ENCODE assay signal across 8 cellular contexts in the genomic region with DNA sequence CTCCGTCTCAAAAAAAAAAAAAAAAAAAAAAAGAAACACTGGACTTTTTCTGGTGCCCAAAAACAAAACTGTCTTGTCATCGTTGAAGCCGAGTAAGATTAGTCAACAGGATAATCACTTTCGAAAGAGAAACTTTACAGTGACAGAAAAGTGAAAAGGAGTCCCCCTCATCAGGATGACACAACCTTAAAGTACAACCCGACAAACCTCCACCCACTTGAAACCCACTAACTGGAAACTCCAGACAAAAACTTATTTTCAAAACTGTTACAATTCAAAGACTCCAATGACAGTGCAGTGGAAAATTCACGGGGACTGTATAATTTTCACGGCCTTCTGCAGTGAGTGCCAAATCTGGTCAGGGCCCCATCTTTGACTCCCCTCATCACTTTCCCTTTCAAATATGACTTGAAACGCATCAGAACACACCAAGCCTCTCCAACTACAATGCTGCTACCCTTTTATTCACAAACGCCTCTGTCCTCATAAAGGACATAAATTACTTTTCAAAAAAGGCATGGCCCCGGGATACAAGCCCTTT. TPM values are rescaled to one million over a fixed set of nuclear protein-coding genes. Genes with fewer than 3 reads are reported as not detected.
A peak's percentile ranks its signal among the peaks of the same experiment; 100 is the strongest.
DNase-seq lines count a peak whose midpoint lies in the region; ATAC-seq, FAIRE-seq and TF ChIP-seq lines count a peak whose summit lies in the region.

No MANE protein-coding gene starts in this region.

- H3K4me1 ChIP-seq in astrocyte (ENCODE audit: insufficient read depth, low read length): peaks cover 6% of the 10 kb centered on the region
- peaks cover 49% of the 10 kb centered on the region for H3K4me1 ChIP-seq in HepG2 (ENCODE audit: insufficient read depth, low read length)

- DNase-seq in GM18507 (ENCODE audit: extremely low spot score, insufficient read length, low read depth) (peak; percentile 72), astrocyte (ENCODE audit: low read depth) (no peak), HepG2 (ENCODE audit: low spot score) (peak; percentile 43), D721Med (ENCODE audit: insufficient read length, low spot score) (no peak), NCI-H1436 treated with DMSO at 0.1 percent for 48 hours (lab: John Stamatoyannopoulos, UW) (no peak)
- peak; percentile 27 for DNase-seq in stimulated activated CD8-positive, alpha-beta memory T cell treated with anti-CD3 and anti-CD28 coated beads, Interleukin-12 subunit alpha, Interleukin-12 subunit beta, amount 100 ng/mL, for 4 hours (ENCODE audit: low read depth)

- peak overlapping the region; percentile 99 for H3K4me3 Mint-ChIP-seq in astrocyte (ENCODE audit: unreplicated experiment)

- FAIRE-seq in GM18507 (lab: Jason Lieb, UNC): peak; percentile 81
- no peak for FAIRE-seq in astrocyte (lab: Jason Lieb, UNC)
- peak; percentile 21 for FAIRE-seq in HepG2 (lab: Jason Lieb, UNC)
- FAIRE-seq in D721Med (lab: Jason Lieb, UNC): no peak

- no peak for TF ChIP-seq RAD21 in HepG2 (CRISPR knock-in tag; IDR thresholded peaks at IDR 0.05)

- H3K9me3 ChIP-seq in astrocyte (ENCODE audit: insufficient read depth, low read depth, low read length) (no peaks in the 10 kb centered on the region), HepG2 (ENCODE audit: low read length) (no peaks in the 10 kb centered on the region)

- H3K4me2 ChIP-seq in astrocyte (ENCODE audit: low read length): peak overlapping the region; percentile 83
- peak overlapping the region; percentile 69 for H3K4me2 ChIP-seq in HepG2 (ENCODE audit: low read depth, low read length)

- H3K36me3 Mint-ChIP-seq in astrocyte (ENCODE audit: low read depth, unreplicated experiment): peaks cover 4% of the 10 kb centered on the region

- H3K4me1 Mint-ChIP-seq in astrocyte (ENCODE audit: low read depth, unreplicated experiment): peaks cover 23% of the 10 kb centered on the region

- no peaks in the 10 kb centered on the region for H3K27me3 Mint-ChIP-seq in astrocyte (ENCODE audit: low read depth, unreplicated experiment)

- H4K20me1 ChIP-seq in astrocyte (ENCODE audit: insufficient read depth, low read length) (peaks cover 46% of the 10 kb centered on the region), HepG2 (ENCODE audit: insufficient read depth, low read length) (peaks cover 41% of the 10 kb centered on the region)

- peak overlapping the region; percentile 86 for H3K4me3 ChIP-seq in astrocyte (ENCODE audit: insufficient read depth, low read depth, low read length)
- H3K4me3 ChIP-seq in HepG2 (replicated peaks in 1 of 3; ENCODE audit: insufficient read depth in 1 of 3, low read depth in 2 of 3, low read length in 3 of 3): peak overlapping the region; percentile 87 to 96 (median 94)

- peak; percentile 71 for ATAC-seq in HG02840 (IDR thresholded peaks at IDR 0.05; ENCODE audit: low FRiP score, unreplicated experiment)
- ATAC-seq in HepG2: peak; percentile 19; the same call in 2 of the 3 replicates

- peak overlapping the region; percentile 86 for H3K27ac ChIP-seq in astrocyte (ENCODE audit: low read depth, low read length)
- H3K27ac ChIP-seq in HepG2 (ENCODE audit: extremely low read length, insufficient read depth, low read length): peak overlapping the region; percentile 74

- H3K27me3 ChIP-seq in astrocyte (ENCODE audit: insufficient read depth, low read length) (no peaks in the 10 kb centered on the region), HepG2 (ENCODE audit: control insufficient read depth in 1 of 2, insufficient read depth in 2 of 2, low read length in 2 of 2) (no peaks in the 10 kb centered on the region; a peak in 1 of 5 replicates)

- TF ChIP-seq POLR2A in HepG2 (IDR thresholded peaks at IDR 0.05; ENCODE audit: insufficient read depth in 1 of 2, low read depth in 2 of 2, low read length in 2 of 2): no peak

- intact Hi-C loops in HepG2 (cut with micrococcal nuclease; ENCODE audit: unreplicated experiment): loop anchor here (5.0 to 10.0 kb wide), 2 partner anchors 62 to 121 kb away; a partner anchor contains a TSS

- H3K9ac ChIP-seq in astrocyte (ENCODE audit: low read length): peak overlapping the region; percentile 92
- peak overlapping the region; percentile 88 for H3K9ac ChIP-seq in HepG2 (ENCODE audit: insufficient read depth, low read depth, low read length)

- no peaks in the 10 kb centered on the region for H3K36me3 ChIP-seq in astrocyte (ENCODE audit: insufficient read depth, low read length)
- no peaks in the 10 kb centered on the region for H3K36me3 ChIP-seq in HepG2 (replicated peaks in 1 of 2; ENCODE audit: control insufficient read depth in 1 of 2, insufficient read depth in 2 of 2, low read length in 2 of 2)

- peak overlapping the region; percentile 95 for H3K27ac Mint-ChIP-seq in astrocyte (ENCODE audit: unreplicated experiment)

- WGBS in HepG2 (ENCODE audit: low lambda C conversion rate): 2% methylated on average over 10 of the region's 10 CpGs

- H3K9me3 Mint-ChIP-seq in astrocyte (ENCODE audit: unreplicated experiment): no peaks in the 10 kb centered on the region

- POLR2A ChIA-PET in HepG2 (lab: Yijun Ruan, JAX): interaction anchor here (0.7 to 3.0 kb wide), 7 partner anchors 51 to 196 kb away, joined by 3 to 23 read pairs (median 5); a partner anchor contains a TSS

- TSS peak; percentile 75 for BruUV-seq in HepG2 (replicated peaks; lab: Mats Ljungman, UMichigan)

- TF ChIP-seq CTCF in astrocyte (IDR thresholded peaks at IDR 0.05; ENCODE audit: insufficient read depth, low read depth, low read length) (no peak), HepG2 (CRISPR knock-in tag; IDR thresholded peaks at IDR 0.05) (no peak), D721Med (IDR thresholded peaks at IDR 0.05; ENCODE audit: insufficient read depth, missing control alignments) (no peak)

- CTCF ChIA-PET in HepG2 (lab: Yijun Ruan, JAX; ENCODE audit: low intra/inter-chr PET ratio, low total read pairs): no interaction called here

- H2AFZ ChIP-seq in astrocyte (ENCODE audit: low read depth, low read length) (no peak overlapping the region), HepG2 (ENCODE audit: low read length) (no peak overlapping the region)

- TF ChIP-seq EP300 in HepG2 (IDR thresholded peaks at IDR 0.05; ENCODE audit: low read depth in 2 of 2, low read length in 2 of 2) (no peak), HepG2 (CRISPR knock-in tag; IDR thresholded peaks at IDR 0.05; ENCODE audit: borderline replicate concordance) (no peak)

- peaks cover 57% of the 10 kb centered on the region for H3K79me2 ChIP-seq in astrocyte (ENCODE audit: insufficient read depth, low read length)
- peaks cover 50% of the 10 kb centered on the region for H3K79me2 ChIP-seq in HepG2 (ENCODE audit: insufficient read depth, low read length)

- in situ Hi-C loops in HepG2 (cut with HindIII; ENCODE audit: extremely low pct_ligation_motif_present, low pct_unique_long_range_greater_than_20kb): no loop called here

RNA-seq across cellular contexts. Expression of a gene that starts 1.2 kb away (rescaled TPM):
- 62.7 TPM for polyA plus RNA-seq in PFSK-1 (2012; ENCODE audit: insufficient read length, low read depth)
- total RNA-seq in astrocyte (147 and 156 TPM in 2 replicates), HepG2 (2016; rRNA removed; fragmentation: Illumina TruSeq; extraction: Trizol) (57.7 and 63.3 TPM in 2 replicates)
- 50.7 and 55.3 TPM in 2 replicates for total RNA-seq in HepG2 (2016; cell fraction: cytosol; rRNA removed; fragmentation: Illumina TruSeq; extraction: Trizol; ENCODE audit: low read depth)
- 49.9 and 57.0 TPM in 2 replicates for total RNA-seq in HepG2 (2016; cell fraction: insoluble cytoplasmic fraction; rRNA removed; fragmentation: Illumina TruSeq; extraction: Trizol)
- total RNA-seq in HepG2 (2016; cell fraction: membrane; rRNA removed; fragmentation: Illumina TruSeq; extraction: Trizol): 72.0 and 73.6 TPM in 2 replicates
- 57.7 and 69.2 TPM in 2 replicates for total RNA-seq in HepG2 (2016; cell fraction: nucleus; rRNA removed; fragmentation: Illumina TruSeq; extraction: Trizol)
- 145 and 158 TPM in 2 replicates for polyA plus RNA-seq in HepG2 (2011; rRNA removed)
- 107 and 120 TPM in 2 replicates for polyA plus RNA-seq in HepG2 (2011; cell fraction: cytosol; rRNA removed)
- polyA plus RNA-seq in HepG2 (2011; cell fraction: nucleus; rRNA removed): 235 and 247 TPM in 2 replicates
- 46.6 and 55.7 TPM in 2 replicates for polyA plus RNA-seq in HepG2 (2012)
- 9.6 and 10.6 TPM in 2 replicates for polyA plus RNA-seq in HepG2 (2016; cell fraction: cytosol; fragmentation: Illumina TruSeq; extraction: Trizol; ENCODE audit: low read depth)
- polyA plus RNA-seq in HepG2 (2016; cell fraction: insoluble cytoplasmic fraction; fragmentation: Illumina TruSeq; extraction: Trizol; ENCODE audit: low read depth): 47.8 and 51.4 TPM in 2 replicates
- 34.7 and 37.8 TPM in 2 replicates for polyA plus RNA-seq in HepG2 (2016; cell fraction: membrane; fragmentation: Illumina TruSeq; extraction: Trizol; ENCODE audit: low read depth)
- 69.5 and 73.3 TPM in 2 replicates for polyA plus RNA-seq in HepG2 (2016; cell fraction: nucleus; fragmentation: Illumina TruSeq; extraction: Trizol; ENCODE audit: insufficient read depth, low read depth)
- 364 and 452 TPM in 2 replicates for polyA minus RNA-seq in HepG2 (2011; rRNA and poly(A)+ RNA removed; ENCODE audit: low replicate concordance)
- polyA minus RNA-seq in HepG2 (2011; cell fraction: cytosol; rRNA and poly(A)+ RNA removed): 57.6 and 73.9 TPM in 2 replicates
- polyA minus RNA-seq in HepG2 (2011; cell fraction: nucleus; rRNA and poly(A)+ RNA removed): 178 and 232 TPM in 2 replicates

RNA-seq across cellular contexts. Expression of a gene that starts 50.5 kb away (rescaled TPM):
- polyA plus RNA-seq in PFSK-1 (2012; ENCODE audit: insufficient read length, low read depth): 14.5 TPM
- total RNA-seq in astrocyte (43.6 and 43.8 TPM in 2 replicates), HepG2 (2016; rRNA removed; fragmentation: Illumina TruSeq; extraction: Trizol) (18.8 and 36.8 TPM in 2 replicates)
- total RNA-seq in HepG2 (2016; cell fraction: cytosol; rRNA removed; fragmentation: Illumina TruSeq; extraction: Trizol; ENCODE audit: low read depth): 6.1 and 7.4 TPM in 2 replicates
- 18.2 and 37.3 TPM in 2 replicates for total RNA-seq in HepG2 (2016; cell fraction: insoluble cytoplasmic fraction; rRNA removed; fragmentation: Illumina TruSeq; extraction: Trizol)
- total RNA-seq in HepG2 (2016; cell fraction: membrane; rRNA removed; fragmentation: Illumina TruSeq; extraction: Trizol): 8.3 and 10.7 TPM in 2 replicates
- total RNA-seq in HepG2 (2016; cell fraction: nucleus; rRNA removed; fragmentation: Illumina TruSeq; extraction: Trizol): 46.8 and 49.9 TPM in 2 replicates
- polyA plus RNA-seq in HepG2 (2011; rRNA removed): 48.1 and 48.4 TPM in 2 replicates
- 13.9 and 25.1 TPM in 2 replicates for polyA plus RNA-seq in HepG2 (2011; cell fraction: cytosol; rRNA removed)
- polyA plus RNA-seq in HepG2 (2011; cell fraction: nucleus; rRNA removed): 69.1 and 76.5 TPM in 2 replicates
- polyA plus RNA-seq in HepG2 (2012): 31.0 and 36.5 TPM in 2 replicates
- polyA plus RNA-seq in HepG2 (2016; cell fraction: cytosol; fragmentation: Illumina TruSeq; extraction: Trizol; ENCODE audit: low read depth): 1.7 and 2.1 TPM in 2 replicates
- 13.1 and 14.1 TPM in 2 replicates for polyA plus RNA-seq in HepG2 (2016; cell fraction: insoluble cytoplasmic fraction; fragmentation: Illumina TruSeq; extraction: Trizol; ENCODE audit: low read depth)
- polyA plus RNA-seq in HepG2 (2016; cell fraction: membrane; fragmentation: Illumina TruSeq; extraction: Trizol; ENCODE audit: low read depth): 3.2 and 4.1 TPM in 2 replicates
- polyA plus RNA-seq in HepG2 (2016; cell fraction: nucleus; fragmentation: Illumina TruSeq; extraction: Trizol; ENCODE audit: insufficient read depth, low read depth): 88.7 and 89.2 TPM in 2 replicates
- 21.1 and 32.0 TPM in 2 replicates for polyA minus RNA-seq in HepG2 (2011; rRNA and poly(A)+ RNA removed; ENCODE audit: low replicate concordance)
- 20.0 and 28.9 TPM in 2 replicates for polyA minus RNA-seq in HepG2 (2011; cell fraction: cytosol; rRNA and poly(A)+ RNA removed)
- 66.4 and 70.9 TPM in 2 replicates for polyA minus RNA-seq in HepG2 (2011; cell fraction: nucleus; rRNA and poly(A)+ RNA removed)

Comparison
In these comparisons a context has a peak if more than half of its experiments do, and no peak if none do; other contexts are left out.
1. DNase-seq: peak in GM18507 (single experiment), HepG2 (single experiment) and stimulated activated CD8-positive, alpha-beta memory T cell treated with anti-CD3 and anti-CD28 coated beads, Interleukin-12 subunit alpha, Interleukin-12 subunit beta, amount 100 ng/mL, for 4 hours (single experiment); none in astrocyte (single experiment), D721Med (single experiment) and NCI-H1436 treated with DMSO at 0.1 percent for 48 hours (single experiment).